Comparison of ENCODE assay signal across 8 cellular contexts in genomic region chr10:32957341-32958084, GRCh38. TPM values are rescaled to one million over a fixed set of nuclear protein-coding genes. Genes with fewer than 3 reads are reported as not detected.
DNase-seq lines count a peak whose midpoint lies in the region; ATAC-seq and TF ChIP-seq lines count a peak whose summit lies in the region.

No MANE protein-coding gene starts in this region.

- H3K79me1 ChIP-seq in mesendoderm (ENCODE audit: low read length) = no peaks in the 10 kb centered on the region

- POLR2A ChIA-PET in BJ (lab: Charles Lee) = no interaction called here

- peak; percentile 27 for ATAC-seq in GM19397 (IDR thresholded peaks at IDR 0.05; ENCODE audit: unreplicated experiment)
- peak; percentile 25 for ATAC-seq in HG03521 (IDR thresholded peaks at IDR 0.05; ENCODE audit: unreplicated experiment)

- H2BK15ac ChIP-seq in mesendoderm (replicated peaks; ENCODE audit: low read depth) = no peak overlapping the region

- DNase-seq in BJ (ENCODE audit: low read depth) (no peak), mesendoderm (peak; percentile 64), NCI-H128 (lab: John Stamatoyannopoulos, UW; ENCODE audit: unreplicated experiment) (no peak)
- DNase-seq in activated CD4-positive, alpha-beta T cell treated with anti-CD3 and anti-CD28 coated beads for 4 hours = peak; percentile 29 to 36
- peak; percentile 12 for DNase-seq in effector CD8-positive, alpha-beta T cell (lab: John Stamatoyannopoulos, UW)
- DNase-seq in stimulated activated naive CD4-positive, alpha-beta T cell treated with Interleukin-2 at 50 U/mL for 16 hours (lab: John Stamatoyannopoulos, UW) = peak; percentile 43

- peak overlapping the region; percentile 47 for H2BK5ac ChIP-seq in mesendoderm (ENCODE audit: low read length)

- H3K4me1 ChIP-seq in mesendoderm (ENCODE audit: control insufficient read depth, low read depth, low read length) = peaks cover 15% of the 10 kb centered on the region

- H2AK5ac ChIP-seq in mesendoderm (ENCODE audit: low read length) = no peak overlapping the region

- TF ChIP-seq CTCF in BJ (IDR thresholded peaks at IDR 0.05; ENCODE audit: insufficient read depth, low read depth, low read length) = no peak

- H3K56ac ChIP-seq in mesendoderm (ENCODE audit: low read length) = peak overlapping the region; percentile 92

- H3K79me2 ChIP-seq in mesendoderm (ENCODE audit: control insufficient read depth, insufficient read depth, low read length) = peaks cover 54% of the 10 kb centered on the region

- CTCF ChIA-PET in BJ (lab: Yijun Ruan, JAX) = interaction anchor here (0.9 to 1.0 kb wide), 3 partner anchors 37 to 154 kb away, joined by 3 to 4 read pairs (median 3); no protein-coding TSS in a partner anchor

- no CpG with 5 or more reads among the region's 87 CpGs for WGBS in mesendoderm (ENCODE audit: extremely low coverage, insufficient coverage, low lambda C conversion rate)

- H2BK120ac ChIP-seq in mesendoderm (ENCODE audit: low read depth, low read length) = peak overlapping the region; percentile 86

- no peak overlapping the region for H4K5ac ChIP-seq in mesendoderm (ENCODE audit: low read length)

- peak overlapping the region; percentile 94 for H3K27ac ChIP-seq in mesendoderm (ENCODE audit: low read depth, low read length)

- peak overlapping the region; percentile 94 for H3K4ac ChIP-seq in mesendoderm (ENCODE audit: low read depth, low read length)

- H3K18ac ChIP-seq in mesendoderm (ENCODE audit: low read length) = peak overlapping the region; percentile 100

- peak overlapping the region; percentile 92 for H3K4me3 ChIP-seq in BJ (ENCODE audit: low read depth, low read length)
- H3K4me3 ChIP-seq in mesendoderm (ENCODE audit: low read length) = peak overlapping the region; percentile 76

- peak overlapping the region; percentile 30 for H3K23ac ChIP-seq in mesendoderm (ENCODE audit: low read length)

- no peaks in the 10 kb centered on the region for H3K27me3 ChIP-seq in BJ (ENCODE audit: control insufficient read depth, insufficient read depth, low read length)
- H3K27me3 ChIP-seq in mesendoderm (ENCODE audit: insufficient read depth, low read length, poor library complexity) = no peaks in the 10 kb centered on the region

- no peak overlapping the region for H4K8ac ChIP-seq in mesendoderm (ENCODE audit: low read depth, low read length)

- peak overlapping the region; percentile 89 for H3K9ac ChIP-seq in mesendoderm (ENCODE audit: low read length)

- peak overlapping the region; percentile 87 for H3K4me2 ChIP-seq in mesendoderm (ENCODE audit: low read length)

- H3K36me3 ChIP-seq in BJ (ENCODE audit: control insufficient read depth, insufficient read depth, low read length) = no peaks in the 10 kb centered on the region
- H3K36me3 ChIP-seq in mesendoderm (ENCODE audit: control insufficient read depth, insufficient read depth, low read length) = no peaks in the 10 kb centered on the region

RNA-seq across cellular contexts. Expression of gene ITGB1, which starts 0.5 kb away (rescaled TPM):
- 824 and 2,036 TPM in 2 replicates for polyA plus RNA-seq in BJ (2011; rRNA removed)
- 503 and 585 TPM in 2 replicates for polyA minus RNA-seq in BJ (2011; rRNA and poly(A)+ RNA removed)
- polyA plus RNA-seq in mesendoderm (2013, experiment 1 of 2) = 237 TPM
- 240 TPM for polyA plus RNA-seq in mesendoderm (2013, experiment 2 of 2)

Comparison
In these comparisons a context has a peak if more than half of its experiments do, and no peak if none do; other contexts are left out.
1. DNase-seq: peak in activated CD4-positive, alpha-beta T cell treated with anti-CD3 and anti-CD28 coated beads for 4 hours (2 of 2), effector CD8-positive, alpha-beta T cell (single experiment), mesendoderm (single experiment) and stimulated activated naive CD4-positive, alpha-beta T cell treated with Interleukin-2 at 50 U/mL for 16 hours (single experiment); none in BJ (single experiment) and NCI-H128 (single experiment).